In genomic region chr14:63542231-63542999, GRCh38 we compare ENCODE assay signal across 8 cellular contexts. TPM values are rescaled to one million over a fixed set of nuclear protein-coding genes. Genes with fewer than 3 reads are reported as not detected.
A peak's percentile ranks its signal among the peaks of the same experiment; 100 is the strongest.
DNase-seq lines count a peak whose midpoint lies in the region; ATAC-seq and TF ChIP-seq lines count a peak whose summit lies in the region.

No MANE protein-coding gene starts in this region.

- H3K9ac ChIP-seq in SK-N-MC (ENCODE audit: insufficient read length) = peak overlapping the region; percentile 92

- TF ChIP-seq EP300 in tibial nerve (IDR thresholded peaks at IDR 0.05) = no peak

- H3K9me3 ChIP-seq in SK-N-MC (ENCODE audit: low read depth, low read length) = no peaks in the 10 kb centered on the region
- H3K9me3 ChIP-seq in lung (ENCODE audit: control insufficient read depth in 2 of 2, insufficient read depth in 1 of 2, low read length in 1 of 2) = no peaks in the 10 kb centered on the region
- no peaks in the 10 kb centered on the region for H3K9me3 ChIP-seq in tibial nerve

- intact Hi-C loops in dendritic cell treated with granulocyte-macrophage colony-stimulating factor and Interleukin-4, amounts not matched to agents 40 ng/mL and 50 ng/mL, for 4 days (cut with micrococcal nuclease) = loop anchor here (5.0 kb wide), 2 partner anchors 70 to 155 kb away; no protein-coding TSS in a partner anchor

- TF ChIP-seq CTCF in lung (IDR thresholded peaks at IDR 0.05; ENCODE audit: control extremely low read depth, extremely low read depth) = no peak
- no peak for TF ChIP-seq CTCF in tibial nerve (IDR thresholded peaks at IDR 0.05)

- peak overlapping the region; percentile 93 for H3K4me3 ChIP-seq in SK-N-MC
- H3K4me3 ChIP-seq in lung = peak overlapping the region; percentile 89
- peak overlapping the region; percentile 58 to 98 (median 70) for H3K4me3 ChIP-seq in tibial nerve

- no peaks in the 10 kb centered on the region for H3K9me3 Mint-ChIP-seq in dendritic cell treated with granulocyte-macrophage colony-stimulating factor and Interleukin-4, amounts not matched to agents 40 ng/mL and 50 ng/mL, for 4 days

- H3K27ac Mint-ChIP-seq in dendritic cell treated with granulocyte-macrophage colony-stimulating factor and Interleukin-4, amounts not matched to agents 40 ng/mL and 50 ng/mL, for 4 days = peak overlapping the region; percentile 94

- peak; percentile 13 for ATAC-seq in HG03025 (IDR thresholded peaks at IDR 0.05; ENCODE audit: low FRiP score, unreplicated experiment)
- peak; percentile 23 for ATAC-seq in lung (ENCODE audit: insufficient read depth, low FRiP score)

- no peaks in the 10 kb centered on the region for H3K27me3 ChIP-seq in lung (ENCODE audit: control insufficient read depth, insufficient read depth)
- H3K27me3 ChIP-seq in tibial nerve = no peaks in the 10 kb centered on the region

- 0 to 1% methylated on average over 35 to 46 of the region's 46 CpGs for WGBS in lung, 2 donors
- 0% methylated on average over 23 to 43 of the region's 46 CpGs for WGBS in tibial nerve, 2 donors

- peak overlapping the region; percentile 93 for H3K4me3 Mint-ChIP-seq in dendritic cell treated with granulocyte-macrophage colony-stimulating factor and Interleukin-4, amounts not matched to agents 40 ng/mL and 50 ng/mL, for 4 days

- DNase-seq in stimulated activated CD4-positive, alpha-beta T cell treated with anti-CD3 and anti-CD28 coated beads, Interleukin-2, amount 100 ng/mL, for 24 hours = peak; percentile 17 to 24
- DNase-seq in stimulated activated CD4-positive, alpha-beta T cell treated with anti-CD3 and anti-CD28 coated beads, Interleukin-4, amount 100 ng/mL, for 1 hour = no peak
- DNase-seq in SK-N-MC (ENCODE audit: low read depth, low spot score) (no peak), lung (ENCODE audit: low spot score) (peak; percentile 33), tibial nerve (ENCODE audit: low spot score in 2 of 2) (no peak), HuH-7.5 (ENCODE audit: low spot score) (no peak)

- H3K36me3 ChIP-seq in SK-N-MC (ENCODE audit: insufficient read depth, low read length) (peaks cover 25% of the 10 kb centered on the region), lung (ENCODE audit: control insufficient read depth in 2 of 2, insufficient read depth in 2 of 2, low read length in 2 of 2) (peaks cover 2 to 4% of the 10 kb centered on the region in 2 donors), tibial nerve (peaks cover 0 to 31% (median 12%) of the 10 kb centered on the region in 3 donors)

- no peak for TF ChIP-seq POLR2A in tibial nerve (IDR thresholded peaks at IDR 0.05)

- H3K4me1 ChIP-seq in lung (ENCODE audit: control insufficient read depth in 2 of 2, insufficient read depth in 2 of 2, low read length in 2 of 2) = peaks cover 0 to 3% of the 10 kb centered on the region in 2 donors
- peaks cover 0 to 27% (median 12%) of the 10 kb centered on the region in 4 donors for H3K4me1 ChIP-seq in tibial nerve

- no peaks in the 10 kb centered on the region for H3K27me3 Mint-ChIP-seq in dendritic cell treated with granulocyte-macrophage colony-stimulating factor and Interleukin-4, amounts not matched to agents 40 ng/mL and 50 ng/mL, for 4 days

- 0 out of 2 replicates have a peak overlapping the region, but pooled peaks have one; percentile 48 for H3K27ac ChIP-seq in SK-N-MC
- peak overlapping the region; percentile 78 to 92 for H3K27ac ChIP-seq in lung (ENCODE audit: low read depth in 1 of 2, low read length in 1 of 2)
- peak overlapping the region; percentile 54 to 92 (median 90) for H3K27ac ChIP-seq in tibial nerve

- peaks cover 52% of the 10 kb centered on the region for H3K36me3 Mint-ChIP-seq in dendritic cell treated with granulocyte-macrophage colony-stimulating factor and Interleukin-4, amounts not matched to agents 40 ng/mL and 50 ng/mL, for 4 days (ENCODE audit: low read depth)

- H3K4me1 Mint-ChIP-seq in dendritic cell treated with granulocyte-macrophage colony-stimulating factor and Interleukin-4, amounts not matched to agents 40 ng/mL and 50 ng/mL, for 4 days (ENCODE audit: low read depth) = peaks cover 17% of the 10 kb centered on the region

RNA-seq across cellular contexts. Expression of gene PPP2R5E, which starts 0.8 kb away (rescaled TPM):
- total RNA-seq in lung (10 to 100 TPM; 41.2 to 42.5 TPM), tibial nerve (10 to 100 TPM; 22.9 to 24.7 (median 23.8) TPM)
- polyA plus RNA-seq in lung = 10 to 100 TPM in 1 of 2 donors, 1 to 10 TPM in 1; 9.0 to 10.2 TPM

Comparison
In these comparisons a context has a peak if more than half of its experiments do, and no peak if none do; other contexts are left out.
1. DNase-seq: peak in stimulated activated CD4-positive, alpha-beta T cell treated with anti-CD3 and anti-CD28 coated beads, Interleukin-2, amount 100 ng/mL, for 24 hours (2 of 2) and lung (single experiment); none in stimulated activated CD4-positive, alpha-beta T cell treated with anti-CD3 and anti-CD28 coated beads, Interleukin-4, amount 100 ng/mL, for 1 hour (single experiment), SK-N-MC (single experiment), tibial nerve (0 of 2) and HuH-7.5 (single experiment).
2. Peak in every context shown above with its lines, with median percentiles within 50 percentile points of each other: H3K27ac ChIP-seq and H3K4me3 ChIP-seq.